Comparison of ENCODE assay signal across 1 cellular context in the genomic region with DNA sequence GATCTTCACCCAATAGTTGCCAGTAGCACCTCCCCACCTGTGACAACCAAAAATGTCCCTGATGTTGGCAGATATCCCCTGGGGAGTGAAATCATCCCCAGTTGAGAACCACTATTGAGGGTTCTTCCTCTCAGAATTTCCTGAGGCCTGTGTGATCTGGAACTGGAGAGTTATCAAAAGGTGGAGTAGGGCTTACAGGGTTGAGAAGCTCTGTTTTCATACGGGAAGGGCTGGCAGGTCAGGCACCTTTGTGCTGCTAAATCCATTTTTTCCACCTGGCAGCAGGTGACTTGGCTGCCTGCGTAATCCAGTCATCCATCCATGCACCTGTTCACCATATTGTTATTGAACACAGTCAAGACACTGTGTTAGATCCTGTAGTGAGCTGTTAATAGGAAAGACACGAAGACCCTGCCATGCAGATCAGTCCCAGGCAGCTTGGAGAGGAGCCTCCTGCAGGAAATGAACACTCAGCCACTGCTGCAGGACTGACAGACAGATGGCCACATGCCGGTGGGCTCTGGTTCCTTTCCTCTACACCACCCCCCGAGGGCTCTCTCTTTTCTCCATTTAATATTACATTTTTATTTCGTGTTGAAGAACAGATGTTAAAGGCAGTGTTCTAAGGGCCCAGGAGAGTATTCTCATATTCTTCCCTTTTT.
TF ChIP-seq lines count a peak whose summit lies in the region.

No MANE protein-coding gene starts in this region.

TF ChIP-seq in HepG2, 621 proteins besides CTCF, POLR2A, EP300 and RAD21 (continued from another document):
- no peak for TF ChIP-seq XBP1 (CRISPR knock-in tag; IDR thresholded peaks at IDR 0.05)
